Comparison of ENCODE assay signal across 11 cellular contexts in genomic region chr18:10928971-10929373, GRCh38.
DNase-seq lines count a peak whose midpoint lies in the region; ATAC-seq and TF ChIP-seq lines count a peak whose summit lies in the region.
"Had no signal": no experiment of that assay in that cellular context is flagged by ENCODE, and none has a peak within 500 bp of the region (broad histone marks: within the 10 kb centered on the region; RNA-seq: fewer than 3 reads in every experiment).

No MANE protein-coding gene starts in this region.

- H3K9me3 Mint-ChIP-seq in Caco-2 (ENCODE audit: unreplicated experiment), result no peaks in the 10 kb centered on the region

- intact Hi-C loops in Caco-2 (cut with micrococcal nuclease; ENCODE audit: unreplicated experiment), result no loop called here

- no peak overlapping the region for H3K4me3 Mint-ChIP-seq in Caco-2 (ENCODE audit: unreplicated experiment)

- H3K27me3 ChIP-seq in Caco-2 (replicated peaks; ENCODE audit: control insufficient read depth, insufficient read depth, low read length), result no peaks in the 10 kb centered on the region
- H3K27me3 ChIP-seq: BLaER1 treated with 17β-estradiol and CSF1 and Interleukin-3, amounts not matched to agents 10 nM and 100 nM; thyroid gland had no signal

- no peaks in the 10 kb centered on the region for H3K36me3 Mint-ChIP-seq in Caco-2 (ENCODE audit: insufficient read depth, unreplicated experiment)

- no peaks in the 10 kb centered on the region for H3K4me1 ChIP-seq in Caco-2
- H3K4me1 ChIP-seq: HAP-1, thyroid gland had no signal

- POLR2A ChIA-PET in Caco-2 (lab: Charles Lee), result no interaction called here

- no peak for TF ChIP-seq CTCF in Caco-2 (IDR thresholded peaks at IDR 0.05; ENCODE audit: insufficient read depth in 1 of 2, low read depth in 1 of 2, low read length in 1 of 2, severe bottlenecking in 1 of 2, unreplicated experiment in 1 of 2)

- H3K36me3 ChIP-seq in Caco-2 (ENCODE audit: control insufficient read depth, insufficient read depth, low read length), result no peaks in the 10 kb centered on the region
- H3K36me3 ChIP-seq: BLaER1 treated with 17β-estradiol and CSF1 and Interleukin-3, amounts not matched to agents 10 nM and 100 nM; HAP-1; thyroid gland had no signal

- H3K4me3 ChIP-seq in Caco-2 (ENCODE audit: low read depth, low read length), result no peak overlapping the region
- H3K4me3 ChIP-seq: BLaER1 treated with 17β-estradiol and CSF1 and Interleukin-3, amounts not matched to agents 10 nM and 100 nM; HAP-1; thyroid gland had no signal

- H3K27me3 Mint-ChIP-seq in Caco-2 (ENCODE audit: insufficient read depth, unreplicated experiment), result no peaks in the 10 kb centered on the region

- no peaks in the 10 kb centered on the region for H3K4me1 Mint-ChIP-seq in Caco-2 (ENCODE audit: low read depth, unreplicated experiment)

- no peak overlapping the region for H3K27ac Mint-ChIP-seq in Caco-2 (ENCODE audit: unreplicated experiment)

- H3K9me3 ChIP-seq in Caco-2, result no peaks in the 10 kb centered on the region
- H3K9me3 ChIP-seq: HAP-1, thyroid gland had no signal

- ATAC-seq in GM19395 (IDR thresholded peaks at IDR 0.05; ENCODE audit: unreplicated experiment), result peak; percentile 75
- peak; percentile 65 for ATAC-seq in HG03175 (IDR thresholded peaks at IDR 0.05; ENCODE audit: unreplicated experiment)
- ATAC-seq in GM21528 (IDR thresholded peaks at IDR 0.05; ENCODE audit: low FRiP score, unreplicated experiment), result no peak

- peak; percentile 5 for DNase-seq in DMS53 treated with DMSO at 0.1 percent for 48 hours (lab: John Stamatoyannopoulos, UW; ENCODE audit: unreplicated experiment)
- peak; percentile 88 for DNase-seq in amniotic epithelial cell (ENCODE audit: low read depth)
- DNase-seq in NCI-H2107 treated with DMSO at 0.1 percent for 48 hours (lab: John Stamatoyannopoulos, UW; ENCODE audit: unreplicated experiment), result no peak
- no peak for DNase-seq in Caco-2
- DNase-seq in germinal center (ENCODE audit: low spot score), result no peak
- DNase-seq: thyroid gland had no signal

- CTCF ChIA-PET in Caco-2 (lab: Charles Lee), result no interaction called here

- BruUV-seq in Caco-2 (replicated peaks; lab: Mats Ljungman, UMichigan), result no TSS peak

Comparison
In these comparisons a context has a peak if more than half of its experiments do, and no peak if none do; other contexts are left out.
1. DNase-seq: peak in DMS53 treated with DMSO at 0.1 percent for 48 hours (single experiment) and amniotic epithelial cell (single experiment); none in NCI-H2107 treated with DMSO at 0.1 percent for 48 hours (single experiment), Caco-2 (0 of 2) and germinal center (single experiment).